In the genomic region with DNA sequence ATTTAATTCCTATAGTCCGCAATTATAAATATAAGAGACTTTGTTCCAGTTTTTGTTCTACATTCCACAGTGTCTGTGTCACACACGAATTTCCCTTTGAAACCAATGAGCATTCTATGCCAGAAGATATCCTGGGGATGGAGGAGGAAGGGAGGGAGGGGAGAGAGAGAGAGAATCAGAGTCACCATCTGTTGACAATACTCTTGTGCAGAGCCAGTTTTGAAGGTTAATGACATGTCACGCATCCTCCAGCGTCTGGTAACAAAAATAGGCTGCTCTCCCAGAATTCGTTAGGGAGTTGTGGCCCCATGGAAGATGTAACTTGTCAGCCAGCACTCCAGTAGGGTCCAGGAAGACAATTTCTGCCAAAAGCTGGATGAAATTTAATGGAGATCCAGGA, we compare ENCODE assay signal across 9 cellular contexts.
DNase-seq lines count a peak whose midpoint lies in the region; ATAC-seq, FAIRE-seq and TF ChIP-seq lines count a peak whose summit lies in the region.
"Had no signal": no experiment of that assay in that cellular context is flagged by ENCODE, and none has a peak within 500 bp of the region (broad histone marks: within the 10 kb centered on the region; RNA-seq: fewer than 3 reads in every experiment).

No MANE protein-coding gene starts in this region.

- peak; percentile 99 for FAIRE-seq in A204.1 (lab: Jason Lieb, UNC)

- 15 to 20% (median 17%) methylated on average over 5 of the region's 5 CpGs for WGBS in adrenal gland, 4 donors

- H3K36me3 ChIP-seq in MG63 (no peaks in the 10 kb centered on the region), adrenal gland (replicated peaks in 1 of 2) (no peaks in the 10 kb centered on the region)

- peak overlapping the region in 4 of 5 donors; percentile 36 to 67 (median 58) for H3K27ac ChIP-seq in adrenal gland
- H3K27ac ChIP-seq: C4-2B had no signal

- TF ChIP-seq CTCF in adrenal gland (IDR thresholded peaks at IDR 0.05) = no peak

- intact Hi-C loops in adrenal gland (cut with DNase I) = no loop called here

- ATAC-seq in HG02623 (IDR thresholded peaks at IDR 0.05; ENCODE audit: unreplicated experiment) = no peak
- no peak for ATAC-seq in GM21619 (IDR thresholded peaks at IDR 0.05; ENCODE audit: unreplicated experiment)

- H3K4me1 ChIP-seq in adrenal gland (replicated peaks in 1 of 2) = peaks cover 30 to 40% of the 10 kb centered on the region in 2 donors

- DNase-seq in MG63 (peak; percentile 64), adrenal gland (peak; percentile 47 to 81 (median 64)), kidney glomerular epithelial cell (lab: John Stamatoyannopoulos, UW) (peak; percentile 37), HuH-7.5 (ENCODE audit: low spot score) (no peak), T-helper 9 cell (no peak)

- TF ChIP-seq POLR2A in adrenal gland (IDR thresholded peaks at IDR 0.05) = peak in 1 of 2 donors; percentile 12

- H3K27me3 ChIP-seq in MG63 (no peaks in the 10 kb centered on the region), adrenal gland (no peaks in the 10 kb centered on the region)

- H3K9me3 ChIP-seq in MG63 = no peaks in the 10 kb centered on the region
- no peaks in the 10 kb centered on the region for H3K9me3 ChIP-seq in adrenal gland (replicated peaks in 1 of 3)

- no peak overlapping the region for H3K4me3 ChIP-seq in MG63
- H3K4me3 ChIP-seq in adrenal gland = peak overlapping the region in 1 of 4 donors; percentile 7

Comparison
In these comparisons a context has a peak if more than half of its experiments do, and no peak if none do; other contexts are left out.
1. DNase-seq: peak in MG63 (single experiment), adrenal gland (7 of 7) and kidney glomerular epithelial cell (single experiment); none in HuH-7.5 (single experiment) and T-helper 9 cell (single experiment).